In the genomic region with DNA sequence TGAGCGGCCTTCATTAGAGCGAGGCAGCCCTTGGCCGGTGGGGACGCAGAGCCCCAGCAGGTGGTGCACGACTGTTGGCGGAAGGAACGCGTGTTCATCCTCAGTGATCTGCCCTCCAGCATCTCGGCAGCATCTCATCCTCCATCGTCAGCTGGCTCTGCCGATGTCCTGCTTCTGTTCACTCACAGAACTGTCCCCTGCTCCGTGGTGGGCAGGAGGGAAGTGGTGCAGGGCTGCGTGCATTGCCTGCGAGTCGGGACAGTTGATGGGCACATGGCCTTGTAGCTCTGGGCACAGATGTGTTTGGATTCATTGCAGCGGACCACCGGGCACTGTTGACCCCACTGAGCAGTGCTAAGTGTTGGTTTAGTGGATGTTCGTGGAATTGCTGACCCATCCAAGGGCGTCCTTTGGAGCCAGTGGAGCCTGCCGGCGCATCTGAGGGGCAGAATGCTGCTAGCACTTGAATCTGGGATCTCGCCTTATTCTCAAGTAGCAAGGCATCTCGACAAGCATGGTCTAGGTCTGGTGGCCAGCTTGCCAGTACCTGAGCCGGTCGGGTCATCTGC, we compare ENCODE assay signal across 23 cellular contexts. TPM values are rescaled to one million over a fixed set of nuclear protein-coding genes. Genes with fewer than 3 reads are reported as not detected.
DNase-seq lines count a peak whose midpoint lies in the region; ATAC-seq and TF ChIP-seq lines count a peak whose summit lies in the region.
"Had no signal": no experiment of that assay in that cellular context is flagged by ENCODE, and none has a peak within 500 bp of the region (broad histone marks: within the 10 kb centered on the region; RNA-seq: fewer than 3 reads in every experiment).

No MANE protein-coding gene starts in this region.

- TF ChIP-seq EP300 in sigmoid colon (IDR thresholded peaks at IDR 0.05), result no peak

- H3K4me1 Mint-ChIP-seq in H9, result no peaks in the 10 kb centered on the region

- H4K20me1 ChIP-seq in H9 (ENCODE audit: control insufficient read depth, insufficient read depth, insufficient read length), result no peaks in the 10 kb centered on the region

- H3K36me3 ChIP-seq in BE2C (peaks cover 82% of the 10 kb centered on the region), sigmoid colon (peaks cover 43 to 94% (median 56%) of the 10 kb centered on the region in 4 donors)

- no peak for DNase-seq in BE2C
- DNase-seq in H9, result no peak
- DNase-seq in left ventricle myocardium superior, result peak; percentile 19
- DNase-seq in sigmoid colon, result no peak
- no peak for DNase-seq in T1000 (lab: John Stamatoyannopoulos, UW)
- DNase-seq in ecto neural progenitor cell (ENCODE audit: low spot score), result no peak
- DNase-seq: DMS53, EL, GF-D8, H7, MV-4-11, NCI-H1105 treated with DMSO at 0.1 percent for 48 hours, NCI-H1694, NCI-H2081, NCI-H2171, NCI-H446, NCI-H526, Peyer's patch had no signal

- H2AK5ac ChIP-seq in H9 (ENCODE audit: insufficient read length, low read length), result no peak overlapping the region

- WGBS in H9 (ENCODE audit: extremely low coverage, insufficient read length, low lambda C conversion rate), result no CpG with 5 or more reads among the region's 25 CpGs
- WGBS in sigmoid colon, 2 donors, result 91 to 94% methylated on average over 25 of the region's 25 CpGs

- H3K23ac ChIP-seq in H9 (ENCODE audit: insufficient read length, low read depth, low read length), result no peak overlapping the region

- H4K5ac ChIP-seq in H9 (ENCODE audit: insufficient read length, low read depth, low read length), result peak overlapping the region; percentile 48

- TF ChIP-seq CTCF in BE2C (IDR thresholded peaks at IDR 0.05; ENCODE audit: low read depth, low read length) (peak; percentile 24), H9 (conservative IDR thresholded peaks at IDR 0.05) (no peak), sigmoid colon (IDR thresholded peaks at IDR 0.05) (no peak)

- peaks cover 11% of the 10 kb centered on the region; the same call in 1 of the 2 replicates for H3K79me2 ChIP-seq in H9 (ENCODE audit: insufficient read depth, low read length)

- 0 out of 7 replicates have a peak overlapping the region, but pooled peaks of 1 of the 3 experiments have one; percentile 24 for H3K27ac Mint-ChIP-seq in H9
- H3K27ac Mint-ChIP-seq: B cell had no signal

- H3K4me3 Mint-ChIP-seq in H9, result no peak overlapping the region
- H3K4me3 Mint-ChIP-seq: B cell had no signal

- H2BK120ac ChIP-seq in H9 (ENCODE audit: low read depth, low read length, poor library complexity, severe bottlenecking), result no peak overlapping the region

- no peak overlapping the region for H3T11ph ChIP-seq in H9 (ENCODE audit: low read length)

- H3K9ac ChIP-seq in H9 (ENCODE audit: extremely low read depth, insufficient read length, low read length), result no peak overlapping the region

- no peak for TF ChIP-seq POLR2A in sigmoid colon (IDR thresholded peaks at IDR 0.05)

- H3K4me1 ChIP-seq in BE2C (peaks cover 11% of the 10 kb centered on the region), H9 (ENCODE audit: insufficient read depth, low read length) (no peaks in the 10 kb centered on the region), sigmoid colon (peaks cover 0 to 31% (median 19%) of the 10 kb centered on the region in 4 donors)
- H3K4me1 ChIP-seq: A549, Peyer's patch had no signal

- H2BK15ac ChIP-seq in H9 (ENCODE audit: low read depth, low read length), result no peak overlapping the region

- H2AFZ ChIP-seq in H9 (ENCODE audit: low read length), result no peak overlapping the region

- H2BK20ac ChIP-seq in H9 (ENCODE audit: low read depth, low read length, poor library complexity, severe bottlenecking), result no peak overlapping the region

- no peak overlapping the region for H3K56ac ChIP-seq in H9 (ENCODE audit: insufficient read length, low read depth, low read length)

- H2BK5ac ChIP-seq in H9 (ENCODE audit: insufficient read length, low read length), result no peak overlapping the region

- H3K36me3 Mint-ChIP-seq in H9 (ENCODE audit: insufficient read depth in 1 of 3, low read depth in 3 of 3), result peaks cover 51 to 100% (median 91%) of the 10 kb centered on the region in 3 experiments; a peak in 6 of 7 replicates

- H3K4ac ChIP-seq in H9 (ENCODE audit: low read depth, low read length), result no peak overlapping the region

- H3K27me3 Mint-ChIP-seq in H9 (ENCODE audit: low read depth), result no peaks in the 10 kb centered on the region
- H3K27me3 Mint-ChIP-seq: B cell had no signal

- no peaks in the 10 kb centered on the region for H3K27me3 ChIP-seq in BE2C
- H3K27me3 ChIP-seq in H9 (ENCODE audit: insufficient read depth, low read length), result no peaks in the 10 kb centered on the region
- no peaks in the 10 kb centered on the region for H3K27me3 ChIP-seq in sigmoid colon
- H3K27me3 ChIP-seq: Peyer's patch had no signal

- no peak overlapping the region for H3K18ac ChIP-seq in H9 (ENCODE audit: insufficient read length, low read depth, low read length)

- no peaks in the 10 kb centered on the region for H3K23me2 ChIP-seq in H9 (ENCODE audit: insufficient read length, low read depth, low read length, poor library complexity, severe bottlenecking)

- no peak overlapping the region for H3K4me2 ChIP-seq in H9 (ENCODE audit: insufficient read depth, insufficient read length, low read length)
- H3K4me2 ChIP-seq: A549 had no signal

- H3K27ac ChIP-seq in H9 (ENCODE audit: insufficient read length, low read depth, low read length) (no peak overlapping the region), sigmoid colon (peak overlapping the region in 3 of 4 donors; percentile 7 to 63 (median 51))
- H3K27ac ChIP-seq: A549, HL-60, Peyer's patch had no signal

- intact Hi-C loops in left ventricle myocardium superior (cut with micrococcal nuclease), result no loop called here
- intact Hi-C loops in sigmoid colon (cut with DNase I), result no loop called here

- no peaks in the 10 kb centered on the region for H3K9me3 Mint-ChIP-seq in H9

- no peak overlapping the region for H2BK12ac ChIP-seq in H9 (ENCODE audit: insufficient read length, low read depth, low read length)

- H4K91ac ChIP-seq in H9 (ENCODE audit: insufficient read length, low read depth, low read length), result no peak overlapping the region

- H3K14ac ChIP-seq in H9 (ENCODE audit: insufficient read depth, low read length), result no peak overlapping the region

- no peaks in the 10 kb centered on the region for H3K9me3 ChIP-seq in BE2C
- H3K9me3 ChIP-seq in H9 (ENCODE audit: control insufficient read depth, low read depth, low read length), result no peaks in the 10 kb centered on the region
- H3K9me3 ChIP-seq in sigmoid colon, result no peaks in the 10 kb centered on the region
- H3K9me3 ChIP-seq: Peyer's patch had no signal

- no peak overlapping the region for H4K8ac ChIP-seq in H9 (replicated peaks; ENCODE audit: insufficient read length, low read depth, low read length)

- no peak for ATAC-seq in left ventricle myocardium superior
- no peak for ATAC-seq in GM18870 (IDR thresholded peaks at IDR 0.05; ENCODE audit: unreplicated experiment)
- ATAC-seq: A549 had no signal

- H3K4me3 ChIP-seq in BE2C (ENCODE audit: low read depth, low read length), result no peak overlapping the region
- no peak overlapping the region for H3K4me3 ChIP-seq in sigmoid colon
- H3K4me3 ChIP-seq: A549, Peyer's patch had no signal

- no peaks in the 10 kb centered on the region for H3K79me1 ChIP-seq in H9 (ENCODE audit: insufficient read depth, low read depth, low read length, poor library complexity, severe bottlenecking)

RNA-seq across cellular contexts. Expression of a gene that starts 6.7 kb away (rescaled TPM):
- 10.3 TPM for polyA plus RNA-seq in BE2C (2012; ENCODE audit: insufficient read depth, insufficient read length, low read depth)
- 19.9 and 20.9 TPM in 2 replicates for total RNA-seq in H9 (2021)
- 1.5 TPM for total RNA-seq in left ventricle myocardium superior
- 1 to 10 TPM; 2.5 to 7.2 (median 3.3) TPM for total RNA-seq in sigmoid colon
- polyA plus RNA-seq in sigmoid colon, result 10 to 100 TPM in 1 of 3 donors, 1 to 10 TPM in 1, under 1 TPM in 1; 0.60 to 15.4 (median 2.3) TPM
- total RNA-seq: SK-MEL-5 had no signal

RNA-seq across cellular contexts. Expression of a gene that starts 7.9 kb away (rescaled TPM):
- 85.9 TPM for polyA plus RNA-seq in BE2C (2012; ENCODE audit: insufficient read depth, insufficient read length, low read depth)
- 60.9 and 62.9 TPM in 2 replicates for total RNA-seq in H9 (2021)
- total RNA-seq in left ventricle myocardium superior, result 16.1 TPM
- 10 to 100 TPM; 25.9 to 36.5 (median 34.5) TPM for total RNA-seq in sigmoid colon
- polyA plus RNA-seq in sigmoid colon, result 10 to 100 TPM; 17.4 to 20.6 (median 18.3) TPM

RNA-seq across cellular contexts. Expression of a gene that starts 19.6 kb away (rescaled TPM):
- 78.2 TPM for polyA plus RNA-seq in BE2C (2012; ENCODE audit: insufficient read depth, insufficient read length, low read depth)
- total RNA-seq in H9 (2021) (85.9 TPM in 2 replicates), left ventricle myocardium superior (38.3 TPM), sigmoid colon (10 to 100 TPM; 48.7 to 70.6 (median 56.5) TPM)
- 10 to 100 TPM; 10.4 to 31.1 (median 13.8) TPM for polyA plus RNA-seq in sigmoid colon
